9 cellular contexts compared by ENCODE assay signal in the genomic region with DNA sequence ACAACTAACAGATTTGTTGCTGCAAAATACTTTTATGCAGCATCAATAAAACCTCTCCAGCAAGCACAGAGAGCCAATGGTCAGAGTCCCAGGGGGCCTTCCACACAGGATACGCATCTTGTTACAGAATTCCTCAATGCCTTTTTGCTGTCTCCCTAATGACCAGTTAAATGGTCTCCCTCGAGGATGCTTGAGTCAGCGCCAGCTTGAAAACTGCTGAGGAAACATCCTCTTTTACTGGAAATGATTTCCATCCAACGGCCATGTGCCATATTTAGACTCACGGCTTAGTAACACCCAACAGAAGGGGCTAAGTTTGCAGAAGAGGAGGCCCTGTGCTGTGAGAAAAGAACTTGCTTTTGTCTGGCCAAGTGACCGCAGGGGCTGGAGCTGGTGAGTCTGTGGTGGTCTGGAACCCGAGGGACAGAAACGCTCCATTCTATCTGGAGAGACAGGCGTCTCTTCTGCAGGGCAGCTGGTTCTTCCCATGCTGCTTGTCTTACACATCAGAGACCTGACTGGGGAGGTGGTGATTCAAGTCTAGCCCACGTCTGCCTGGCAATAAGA.
DNase-seq lines count a peak whose midpoint lies in the region; ATAC-seq and TF ChIP-seq lines count a peak whose summit lies in the region.
"Had no signal": no experiment of that assay in that cellular context is flagged by ENCODE, and none has a peak within 500 bp of the region (broad histone marks: within the 10 kb centered on the region; RNA-seq: fewer than 3 reads in every experiment).

No MANE protein-coding gene starts in this region.

- H3K4me1 ChIP-seq in SJSA1 (replicated peaks): peaks cover 54% of the 10 kb centered on the region
- peaks cover 11% of the 10 kb centered on the region for H3K4me1 ChIP-seq in smooth muscle cell (ENCODE audit: low read depth)

- H3K4me2 ChIP-seq in smooth muscle cell: peak overlapping the region; percentile 71

- no peaks in the 10 kb centered on the region for H3K27me3 ChIP-seq in SJSA1 (replicated peaks)
- H3K27me3 ChIP-seq in smooth muscle cell (ENCODE audit: low read depth): no peaks in the 10 kb centered on the region
- H3K27me3 ChIP-seq: neutrophil had no signal

- H3K9me3 ChIP-seq in SJSA1 (replicated peaks): no peaks in the 10 kb centered on the region; the same call in 1 of the 2 replicates
- no peaks in the 10 kb centered on the region for H3K9me3 ChIP-seq in smooth muscle cell (replicated peaks; ENCODE audit: low read depth)
- H3K9me3 ChIP-seq: neutrophil had no signal

- DNase-seq in HCEC 1CT (peak; percentile 76), SJSA1 (ENCODE audit: low read depth in 1 of 2, low spot score in 2 of 2) (peak; percentile 78 to 86), Right ventricle myocardium superior (peak; percentile 74), smooth muscle cell (lab: John Stamatoyannopoulos, UW; ENCODE audit: unreplicated experiment) (peak; percentile 12), UCSD-AML1 (lab: John Stamatoyannopoulos, UW; ENCODE audit: unreplicated experiment) (no peak), SW 1271 (lab: John Stamatoyannopoulos, UW) (no peak)
- no peak for DNase-seq in activated CD8-positive, alpha-beta memory T cell treated with anti-CD3 and anti-CD28 coated beads, Interleukin-2, amount 50 U/mL, for 48 hours

- H3K4me3 ChIP-seq in SJSA1 (no peak overlapping the region), smooth muscle cell (no peak overlapping the region)

- H3K9ac ChIP-seq in smooth muscle cell (ENCODE audit: low read depth): peak overlapping the region; percentile 63

- H2AFZ ChIP-seq in smooth muscle cell (ENCODE audit: low read depth): no peak overlapping the region

- no peaks in the 10 kb centered on the region for H4K20me1 ChIP-seq in smooth muscle cell (ENCODE audit: low read depth)

- intact Hi-C loops in Right ventricle myocardium superior (cut with DNase I): no loop called here

- 28% methylated on average over 10 of the region's 10 CpGs for WGBS in smooth muscle cell (ENCODE audit: low lambda C conversion rate)

- no peaks in the 10 kb centered on the region for H3K79me2 ChIP-seq in smooth muscle cell (ENCODE audit: low read depth)

- TF ChIP-seq CTCF in smooth muscle cell (IDR thresholded peaks at IDR 0.05; ENCODE audit: borderline replicate concordance, insufficient read depth, poor library complexity, severe bottlenecking): no peak

- H3F3A ChIP-seq in smooth muscle cell (ENCODE audit: low read depth): peaks cover 26% of the 10 kb centered on the region

- H3K27ac ChIP-seq in SJSA1 (peak overlapping the region; percentile 78), smooth muscle cell (ENCODE audit: low read depth) (peak overlapping the region; percentile 99)
- H3K27ac ChIP-seq: neutrophil had no signal

- ATAC-seq in Right ventricle myocardium superior (ENCODE audit: poor library complexity): peak; percentile 82
- ATAC-seq in GM19467 (IDR thresholded peaks at IDR 0.05; ENCODE audit: unreplicated experiment): no peak

- H3K36me3 ChIP-seq in SJSA1 (no peaks in the 10 kb centered on the region), smooth muscle cell (ENCODE audit: low read depth) (no peaks in the 10 kb centered on the region)
- H3K36me3 ChIP-seq: neutrophil had no signal

Comparison
In these comparisons a context has a peak if more than half of its experiments do, and no peak if none do; other contexts are left out.
1. DNase-seq: peak in HCEC 1CT (single experiment), SJSA1 (2 of 2), Right ventricle myocardium superior (single experiment) and smooth muscle cell (single experiment); none in activated CD8-positive, alpha-beta memory T cell treated with anti-CD3 and anti-CD28 coated beads, Interleukin-2, amount 50 U/mL, for 48 hours (single experiment), UCSD-AML1 (single experiment) and SW 1271 (0 of 2).